Comparison of ENCODE assay signal across 12 cellular contexts in genomic region chr6:16436550-16436949, GRCh38.
A peak's percentile ranks its signal among the peaks of the same experiment; 100 is the strongest.
DNase-seq lines count a peak whose midpoint lies in the region; ATAC-seq, FAIRE-seq and TF ChIP-seq lines count a peak whose summit lies in the region.
"Had no signal": no experiment of that assay in that cellular context is flagged by ENCODE, and none has a peak within 500 bp of the region (broad histone marks: within the 10 kb centered on the region; RNA-seq: fewer than 3 reads in every experiment).

No MANE protein-coding gene starts in this region.

- TF ChIP-seq POLR2A in GM12878 (IDR thresholded peaks at IDR 0.05; ENCODE audit: low read depth, low read length) (peak; percentile 12; the same call in 1 of the 2 replicates), testis (IDR thresholded peaks at IDR 0.05) (no peak)

- TF ChIP-seq RAD21 in GM12878 (IDR thresholded peaks at IDR 0.05; ENCODE audit: insufficient read depth, low read depth, low read length): no peak

- H3K4me2 ChIP-seq in GM12878 (ENCODE audit: control insufficient read depth, insufficient read depth): peak overlapping the region; percentile 36; the same call in 1 of the 2 replicates

- H2AFZ ChIP-seq in GM12878 (ENCODE audit: control insufficient read depth, low read depth, low read length): no peak overlapping the region; the same call in 1 of the 2 replicates

- no peak for FAIRE-seq in GM12878 (lab: Jason Lieb, UNC)
- FAIRE-seq: A204.1 had no signal

- peak; percentile 79 for DNase-seq in activated CD8-positive, alpha-beta memory T cell treated with anti-CD3 and anti-CD28 coated beads, Interleukin-2, amount 10 ng/mL, durations not matched to agents 7 days and 5 days
- DNase-seq in activated CD8-positive, alpha-beta memory T cell treated with anti-CD3 and anti-CD28 coated beads, Interleukin-2, amount 50 U/mL, for 48 hours: no peak
- peak; percentile 22 for DNase-seq in activated CD4-positive, alpha-beta T cell treated with anti-CD3 and anti-CD28 coated beads, Interleukin-2, amount 50 U/mL, for 1 hour
- DNase-seq in GM12878 (ENCODE audit: low read depth, low spot score) (no peak), GOT3 (lab: John Stamatoyannopoulos, UW) (no peak), testis (no peak)
- DNase-seq in stimulated activated effector memory CD8-positive, alpha-beta T cell treated with anti-CD3 and anti-CD28 coated beads, Interleukin-12 subunit alpha, Interleukin-12 subunit beta, amount 100 ng/mL, for 72 hours (ENCODE audit: low spot score in 2 of 2): peak in 1 of 2 donors; percentile 73
- DNase-seq: hippocampal formation, NCI-H1436 had no signal

- no peaks in the 10 kb centered on the region for H3K27me3 ChIP-seq in GM12878 (replicated peaks in 1 of 2; ENCODE audit: control insufficient read depth in 2 of 2, insufficient read depth in 2 of 2, low read length in 1 of 2)
- H3K27me3 ChIP-seq in testis: no peaks in the 10 kb centered on the region

- H3K27ac ChIP-seq in GM12878 (ENCODE audit: control insufficient read depth, insufficient read depth) (peak overlapping the region; percentile 61), testis (no peak overlapping the region)

- intact Hi-C loops in GM12878 (cut with micrococcal nuclease; ENCODE audit: unreplicated experiment) (no loop called here), testis (cut with DNase I; ENCODE audit: low total_unique reads) (no loop called here)

- peaks cover 84% of the 10 kb centered on the region for H3K4me1 Mint-ChIP-seq in activated CD8-positive, alpha-beta memory T cell treated with anti-CD3 and anti-CD28 coated beads, Interleukin-2, amount 10 ng/mL, durations not matched to agents 7 days and 5 days
- peaks cover 81% of the 10 kb centered on the region for H3K4me1 Mint-ChIP-seq in stimulated activated effector memory CD8-positive, alpha-beta T cell treated with anti-CD3 and anti-CD28 coated beads, Interleukin-12 subunit alpha, Interleukin-12 subunit beta, amount 100 ng/mL, for 72 hours

- peaks cover 23% of the 10 kb centered on the region for H3K79me2 ChIP-seq in GM12878 (ENCODE audit: control insufficient read depth, insufficient read depth, low read length)

- H3K9me3 Mint-ChIP-seq in activated CD8-positive, alpha-beta memory T cell treated with anti-CD3 and anti-CD28 coated beads, Interleukin-2, amount 10 ng/mL, durations not matched to agents 7 days and 5 days (ENCODE audit: low read depth): no peaks in the 10 kb centered on the region
- H3K9me3 Mint-ChIP-seq in stimulated activated effector memory CD8-positive, alpha-beta T cell treated with anti-CD3 and anti-CD28 coated beads, Interleukin-12 subunit alpha, Interleukin-12 subunit beta, amount 100 ng/mL, for 72 hours: peaks cover 3% of the 10 kb centered on the region

- H3K4me3 ChIP-seq in GM12878 (no peak overlapping the region), testis (no peak overlapping the region)

- CTCF ChIA-PET in activated CD8-positive, alpha-beta memory T cell treated with anti-CD3 and anti-CD28 coated beads, Interleukin-2, amount 10 ng/mL, durations not matched to agents 7 days and 5 days (lab: Charles Lee): interaction anchor here (0.8 to 3.6 kb wide), 6 partner anchors 16 to 397 kb away, joined by 3 to 23 read pairs (median 4); partner anchors contain the start of gene ATXN1
- CTCF ChIA-PET in GM12878 (lab: Yijun Ruan, JAX): interaction anchor here (0.6 to 5.3 kb wide), 4 partner anchors 11 to 496 kb away, joined by 3 to 23 read pairs (median 3); no protein-coding TSS in a partner anchor

- POLR2A ChIA-PET in GM12878 (lab: Charles Lee): interaction anchor here (1.3 to 3.2 kb wide), 3 partner anchors 18 to 36 kb away, joined by 3 to 36 read pairs (median 6); no protein-coding TSS in a partner anchor

- H3K27ac Mint-ChIP-seq in activated CD8-positive, alpha-beta memory T cell treated with anti-CD3 and anti-CD28 coated beads, Interleukin-2, amount 10 ng/mL, durations not matched to agents 7 days and 5 days: peak overlapping the region; percentile 94
- peak overlapping the region; percentile 87 for H3K27ac Mint-ChIP-seq in stimulated activated effector memory CD8-positive, alpha-beta T cell treated with anti-CD3 and anti-CD28 coated beads, Interleukin-12 subunit alpha, Interleukin-12 subunit beta, amount 100 ng/mL, for 72 hours

- SMC1A ChIA-PET in GM12878 (lab: Charles Lee; ENCODE audit: uncharacterized antibody, unreplicated experiment): interaction anchor here (1.4 to 15.6 kb wide), 5 partner anchors 13 to 53 kb away, joined by 3 to 314 read pairs (median 6); no protein-coding TSS in a partner anchor

- H3K9me3 ChIP-seq in GM12878 (replicated peaks; ENCODE audit: control insufficient read depth, insufficient read depth, low read length) (no peaks in the 10 kb centered on the region; the same call in 2 of the 3 replicates), testis (no peaks in the 10 kb centered on the region)

- H3K9ac ChIP-seq in GM12878 (ENCODE audit: control insufficient read depth, insufficient read depth, low read length): peak overlapping the region; percentile 9

- H3K4me1 ChIP-seq in GM12878 (ENCODE audit: control insufficient read depth, insufficient read depth, low read length) (peaks cover 63% of the 10 kb centered on the region), testis (peaks cover 20% of the 10 kb centered on the region)

- no peaks in the 10 kb centered on the region for H3K27me3 Mint-ChIP-seq in activated CD8-positive, alpha-beta memory T cell treated with anti-CD3 and anti-CD28 coated beads, Interleukin-2, amount 10 ng/mL, durations not matched to agents 7 days and 5 days

- BruUV-seq in GM12878 (replicated peaks; lab: Mats Ljungman, UMichigan): no TSS peak

- WGBS in GM12878 (ENCODE audit: insufficient coverage, insufficient replicate concordance, low lambda C conversion rate, missing lambda C conversion rate): 46% methylated on average over 2 of the region's 2 CpGs
- 72 to 80% methylated on average over 2 of the region's 2 CpGs for WGBS in testis, 2 donors

- peaks cover 0 to 8% of the 10 kb centered on the region in 2 experiments; a peak in 2 of 4 replicates for H3K36me3 ChIP-seq in GM12878 (ENCODE audit: control insufficient read depth in 2 of 2, insufficient read depth in 2 of 2, low read length in 1 of 2)
- no peaks in the 10 kb centered on the region for H3K36me3 ChIP-seq in testis (ENCODE audit: low read depth, missing control alignments)

- H3K36me3 Mint-ChIP-seq in activated CD8-positive, alpha-beta memory T cell treated with anti-CD3 and anti-CD28 coated beads, Interleukin-2, amount 10 ng/mL, durations not matched to agents 7 days and 5 days: peaks cover 35% of the 10 kb centered on the region
- peaks cover 51% of the 10 kb centered on the region for H3K36me3 Mint-ChIP-seq in stimulated activated effector memory CD8-positive, alpha-beta T cell treated with anti-CD3 and anti-CD28 coated beads, Interleukin-12 subunit alpha, Interleukin-12 subunit beta, amount 100 ng/mL, for 72 hours

- in situ Hi-C loops in GM12878 (cut with MboI): no loop called here

- H4K20me1 ChIP-seq in GM12878 (ENCODE audit: control insufficient read depth, insufficient read depth): no peaks in the 10 kb centered on the region

- peak; percentile 62 for ATAC-seq in activated CD8-positive, alpha-beta memory T cell treated with anti-CD3 and anti-CD28 coated beads, Interleukin-2, amount 10 ng/mL, durations not matched to agents 7 days and 5 days
- ATAC-seq in GM12878 (no peak), GM21528 (IDR thresholded peaks at IDR 0.05; ENCODE audit: low FRiP score, unreplicated experiment) (no peak)
- peak; percentile 76 for ATAC-seq in stimulated activated effector memory CD8-positive, alpha-beta T cell treated with anti-CD3 and anti-CD28 coated beads, Interleukin-12 subunit alpha, Interleukin-12 subunit beta, amount 100 ng/mL, for 72 hours
- ATAC-seq: left lobe of liver had no signal

- peak overlapping the region; percentile 91 for H3K4me3 Mint-ChIP-seq in activated CD8-positive, alpha-beta memory T cell treated with anti-CD3 and anti-CD28 coated beads, Interleukin-2, amount 10 ng/mL, durations not matched to agents 7 days and 5 days
- peak overlapping the region; percentile 71 for H3K4me3 Mint-ChIP-seq in stimulated activated effector memory CD8-positive, alpha-beta T cell treated with anti-CD3 and anti-CD28 coated beads, Interleukin-12 subunit alpha, Interleukin-12 subunit beta, amount 100 ng/mL, for 72 hours

- RAD21 ChIA-PET in GM12878 (lab: Charles Lee; ENCODE audit: unreplicated experiment): interaction anchor here (1.0 to 9.3 kb wide), 5 partner anchors 16 to 76 kb away, joined by 3 to 99 read pairs (median 9); no protein-coding TSS in a partner anchor

- TF ChIP-seq CTCF in GM12878 (IDR thresholded peaks at IDR 0.05 in 2 of 3, conservative IDR thresholded peaks at IDR 0.05 in 1 of 3; ENCODE audit: control insufficient read depth in 2 of 3, extremely low read depth in 1 of 3, insufficient read depth in 1 of 3, low read depth in 3 of 3, low read length in 3 of 3) (no peak), testis (IDR thresholded peaks at IDR 0.05) (no peak)

- no peak for TF ChIP-seq EP300 in GM12878 (IDR thresholded peaks at IDR 0.05; ENCODE audit: borderline replicate concordance in 1 of 2, control insufficient read depth in 1 of 2, low read depth in 2 of 2, low read length in 2 of 2)

TF ChIP-seq in GM12878, 131 proteins besides CTCF, POLR2A, EP300 and RAD21 (continues in another document):
- 0 out of 2 replicates have a peak, but pooled peaks have one; percentile 34 for TF ChIP-seq PML (IDR thresholded peaks at IDR 0.05; ENCODE audit: low read length)
- no peak for TF ChIP-seq NFIC (IDR thresholded peaks at IDR 0.05; ENCODE audit: low read depth, low read length)
- 0 out of 2 replicates have a peak, but pooled peaks have one; percentile 38 for TF ChIP-seq POLR2AphosphoS5 (IDR thresholded peaks at IDR 0.05; ENCODE audit: low read length)
- no peak for TF ChIP-seq SUZ12 (IDR thresholded peaks at IDR 0.05; ENCODE audit: unreplicated experiment)
- TF ChIP-seq BACH1 (IDR thresholded peaks at IDR 0.05; ENCODE audit: borderline replicate concordance): no peak
- no peak for TF ChIP-seq ZNF384 (IDR thresholded peaks at IDR 0.05; ENCODE audit: borderline replicate concordance, low read depth, low read length)
- TF ChIP-seq CREB1 (IDR thresholded peaks at IDR 0.05; ENCODE audit: low read depth): peak; percentile 26; the same call in 1 of the 2 replicates

Comparison
In these comparisons a context has a peak if more than half of its experiments do, and no peak if none do; other contexts are left out.
1. DNase-seq: peak in activated CD8-positive, alpha-beta memory T cell treated with anti-CD3 and anti-CD28 coated beads, Interleukin-2, amount 10 ng/mL, durations not matched to agents 7 days and 5 days (single experiment) and activated CD4-positive, alpha-beta T cell treated with anti-CD3 and anti-CD28 coated beads, Interleukin-2, amount 50 U/mL, for 1 hour (single experiment); none in activated CD8-positive, alpha-beta memory T cell treated with anti-CD3 and anti-CD28 coated beads, Interleukin-2, amount 50 U/mL, for 48 hours (single experiment), GM12878 (single experiment), GOT3 (single experiment) and testis (single experiment).
2. ATAC-seq: peak in activated CD8-positive, alpha-beta memory T cell treated with anti-CD3 and anti-CD28 coated beads, Interleukin-2, amount 10 ng/mL, durations not matched to agents 7 days and 5 days (single experiment) and stimulated activated effector memory CD8-positive, alpha-beta T cell treated with anti-CD3 and anti-CD28 coated beads, Interleukin-12 subunit alpha, Interleukin-12 subunit beta, amount 100 ng/mL, for 72 hours (single experiment); none in GM12878 (single experiment) and GM21528 (single experiment).